Comparison of ENCODE assay signal across 26 cellular contexts in genomic region chr1:77156214-77156613, GRCh38.
"Had no signal": no experiment of that assay in that cellular context is flagged by ENCODE, and none has a peak within 500 bp of the region (broad histone marks: within the 10 kb centered on the region; RNA-seq: fewer than 3 reads in every experiment).

No MANE protein-coding gene starts in this region.

- DNase-seq: nephron progenitor cell; nucleus accumbens; ovary; posterior cingulate gyrus; psoas muscle; right cardiac atrium; right lobe of liver; sigmoid colon; small intestine; stimulated activated CD4-positive, alpha-beta T cell treated with anti-CD3 and anti-CD28 coated beads, Interleukin-15, amount 100 ng/mL, for 24 hours; stimulated activated CD4-positive, alpha-beta T cell treated with anti-CD3 and anti-CD28 coated beads, Interleukin-2, amount 100 ng/mL, for 24 hours; stimulated activated CD4-positive, alpha-beta T cell treated with anti-CD3 and anti-CD28 coated beads, Interleukin-2, amount 100 ng/mL, for 48 hours; stimulated activated CD4-positive, alpha-beta T cell treated with anti-CD3 and anti-CD28 coated beads, Interleukin-4, amount 100 ng/mL, for 24 hours; stimulated activated naive B cell treated with anti-CD40 and anti-IgM and Interleukin-4, amounts not matched to agents 10 μg/mL and 1 μg/mL and 100 μg/mL, for 72 hours; stimulated activated naive CD4-positive, alpha-beta T cell treated with Interleukin-2 at 50 U/mL for 16 hours; stomach; thyroid gland; trophoblast cell; upper lobe of left lung had no signal

- H3K9ac ChIP-seq: parathyroid adenoma had no signal

- H3K4me1 ChIP-seq: parathyroid adenoma, psoas muscle, right lobe of liver, sigmoid colon, stomach, thyroid gland, tibial nerve, upper lobe of left lung, vagina had no signal

- H3K27me3 ChIP-seq: neutrophil, ovary, right lobe of liver, sigmoid colon, stomach, thyroid gland, tibial nerve, upper lobe of left lung, vagina had no signal

- H3K9me3 ChIP-seq: neutrophil, psoas muscle, right lobe of liver, thoracic aorta, thyroid gland, upper lobe of left lung, vagina had no signal

- H3K79me2 ChIP-seq: parathyroid adenoma had no signal

- H3K36me3 ChIP-seq: ovary, right lobe of liver, thyroid gland had no signal

- H3K27ac ChIP-seq: neutrophil, ovary, parathyroid adenoma, psoas muscle, right lobe of liver, sigmoid colon, stomach, thoracic aorta, thyroid gland, tibial nerve, upper lobe of left lung, vagina had no signal

- H2AFZ ChIP-seq: parathyroid adenoma had no signal

- H3K4me3 ChIP-seq: ovary, psoas muscle, right lobe of liver, sigmoid colon, stomach, thoracic aorta, thyroid gland, tibial nerve, upper lobe of left lung, vagina had no signal

- ATAC-seq: natural killer cell treated with Interleukin-12 subunit alpha and Interleukin-12 subunit beta and Interleukin-15 and Interleukin-18, amount 100 ng/mL, for 72 hours; psoas muscle; right cardiac atrium; right lobe of liver; stimulated activated effector memory CD8-positive, alpha-beta T cell treated with anti-CD3 and anti-CD28 coated beads, Interleukin-12 subunit alpha, Interleukin-12 subunit beta, amount 100 ng/mL, for 72 hours; stimulated activated naive B cell treated with anti-CD40 and anti-IgM and Interleukin-4, amounts not matched to agents 10 μg/mL and 1 μg/mL and 100 μg/mL, for 72 hours had no signal
